20 cellular contexts compared by ENCODE assay signal in the genomic region with DNA sequence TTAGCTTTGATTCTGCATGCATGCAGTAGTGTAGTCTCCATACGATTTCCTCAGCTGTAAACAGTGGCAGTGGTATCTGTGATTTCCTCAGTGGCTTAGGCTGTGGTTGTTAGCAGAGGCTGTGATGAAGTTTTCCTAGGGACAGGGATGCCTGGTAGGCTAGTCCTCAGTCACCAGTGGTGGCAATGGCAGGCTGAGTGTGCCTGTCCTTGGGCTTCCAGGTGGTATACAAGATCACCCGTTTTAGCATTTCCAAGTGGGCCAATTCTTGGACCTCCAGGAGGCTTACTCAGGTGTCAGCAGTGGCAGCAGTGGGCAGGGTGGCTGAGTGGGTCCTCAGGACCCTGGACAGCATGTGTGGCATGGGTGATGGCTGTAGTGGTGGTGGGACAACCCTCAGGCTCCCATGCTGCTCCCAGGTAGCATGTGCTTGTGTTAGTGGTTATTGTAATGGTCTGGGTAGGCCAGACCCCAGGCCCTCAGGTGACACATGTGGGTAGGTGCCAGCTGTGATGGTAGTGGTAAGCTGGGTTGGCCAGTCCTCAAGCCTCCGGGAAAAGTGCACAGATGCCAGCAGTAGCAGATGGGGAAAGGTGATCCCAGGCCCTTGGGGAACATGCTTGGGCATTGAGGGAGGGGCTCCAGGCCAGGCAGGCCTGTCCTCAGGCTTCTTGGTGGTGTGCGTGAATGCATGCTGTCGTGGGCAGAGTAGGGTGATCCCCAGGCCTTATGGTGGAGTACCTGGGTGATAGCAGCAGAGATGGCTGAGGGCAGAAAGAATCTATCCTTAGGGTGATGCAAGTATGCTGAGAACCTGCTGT.
"Had no signal": no experiment of that assay in that cellular context is flagged by ENCODE, and none has a peak within 500 bp of the region (broad histone marks: within the 10 kb centered on the region; RNA-seq: fewer than 3 reads in every experiment).

No MANE protein-coding gene starts in this region.

- H3K4me1 Mint-ChIP-seq: activated CD4-positive, alpha-beta T cell treated with anti-CD3 and anti-CD28 coated beads, Interleukin-2, amount 10 ng/mL, durations not matched to agents 7 days and 5 days; central memory CD8-positive, alpha-beta T cell; immature natural killer cell; nephron; stimulated activated effector memory CD8-positive, alpha-beta T cell treated with anti-CD3 and anti-CD28 coated beads, Interleukin-12 subunit alpha, Interleukin-12 subunit beta, amount 100 ng/mL, for 72 hours had no signal

- H3K27ac Mint-ChIP-seq: activated CD4-positive, alpha-beta T cell treated with anti-CD3 and anti-CD28 coated beads, Interleukin-2, amount 10 ng/mL, durations not matched to agents 7 days and 5 days; activated CD8-positive, alpha-beta T cell treated with anti-CD3 and anti-CD28 coated beads, Interleukin-2, amount 10 ng/mL, durations not matched to agents 7 days and 5 days; immature natural killer cell; nephron; stimulated activated effector memory CD8-positive, alpha-beta T cell treated with anti-CD3 and anti-CD28 coated beads, Interleukin-12 subunit alpha, Interleukin-12 subunit beta, amount 100 ng/mL, for 72 hours; type B pancreatic cell had no signal

- H3K36me3 Mint-ChIP-seq: stimulated activated effector memory CD8-positive, alpha-beta T cell treated with anti-CD3 and anti-CD28 coated beads, Interleukin-12 subunit alpha, Interleukin-12 subunit beta, amount 100 ng/mL, for 72 hours; type B pancreatic cell had no signal

- DNase-seq: activated CD4-positive, alpha-beta T cell treated with anti-CD3 and anti-CD28 coated beads, Interleukin-2, amount 10 ng/mL, durations not matched to agents 7 days and 5 days; activated CD4-positive, CD25-positive, alpha-beta regulatory T cell; activated CD8-positive, alpha-beta T cell treated with anti-CD3 and anti-CD28 coated beads, Interleukin-2, amount 10 ng/mL, durations not matched to agents 7 days and 5 days; activated effector memory CD4-positive, alpha-beta T cell treated with anti-CD3 and anti-CD28 coated beads, Interleukin-2, amount 50 U/mL, for 16 hours; activated naive CD4-positive, alpha-beta T cell treated with anti-CD3 and anti-CD28 coated beads, Interleukin-2, amount 50 U/mL, for 16 hours; activated T-cell treated with anti-CD3 and anti-CD28 coated beads, Interleukin-2, amount 50 U/mL, for 4 hours; aorta; brain microvascular endothelial cell; colonic mucosa; heart right ventricle; immature natural killer cell; nucleus accumbens; sigmoid colon; stimulated activated CD4-positive, alpha-beta T cell treated with anti-CD3 and anti-CD28 coated beads, Interleukin-4, amount 100 ng/mL, for 24 hours; T1000; testis had no signal

- H3K27ac ChIP-seq: brain microvascular endothelial cell, colonic mucosa, heart right ventricle, sigmoid colon, testis had no signal

- H3K9me3 Mint-ChIP-seq: type B pancreatic cell had no signal

- H3K4me3 Mint-ChIP-seq: activated CD4-positive, alpha-beta T cell treated with anti-CD3 and anti-CD28 coated beads, Interleukin-2, amount 10 ng/mL, durations not matched to agents 7 days and 5 days; activated CD8-positive, alpha-beta T cell treated with anti-CD3 and anti-CD28 coated beads, Interleukin-2, amount 10 ng/mL, durations not matched to agents 7 days and 5 days; activated T-cell treated with anti-CD3 and anti-CD28 coated beads, Interleukin-2, amount 50 U/mL, for 4 hours; central memory CD8-positive, alpha-beta T cell; immature natural killer cell; nephron; stimulated activated effector memory CD8-positive, alpha-beta T cell treated with anti-CD3 and anti-CD28 coated beads, Interleukin-12 subunit alpha, Interleukin-12 subunit beta, amount 100 ng/mL, for 72 hours; type B pancreatic cell had no signal

- ATAC-seq: activated CD8-positive, alpha-beta T cell treated with anti-CD3 and anti-CD28 coated beads, Interleukin-2, amount 10 ng/mL, durations not matched to agents 7 days and 5 days; activated T-cell treated with anti-CD3 and anti-CD28 coated beads, Interleukin-2, amount 50 U/mL, for 4 hours; heart right ventricle; stimulated activated effector memory CD8-positive, alpha-beta T cell treated with anti-CD3 and anti-CD28 coated beads, Interleukin-12 subunit alpha, Interleukin-12 subunit beta, amount 100 ng/mL, for 72 hours had no signal

- H3K27me3 ChIP-seq: brain microvascular endothelial cell, colonic mucosa, heart right ventricle, sigmoid colon, testis had no signal

- H3K4me1 ChIP-seq: colonic mucosa, heart right ventricle, sigmoid colon, testis had no signal
